1 cellular context compared by ENCODE assay signal in the genomic region with DNA sequence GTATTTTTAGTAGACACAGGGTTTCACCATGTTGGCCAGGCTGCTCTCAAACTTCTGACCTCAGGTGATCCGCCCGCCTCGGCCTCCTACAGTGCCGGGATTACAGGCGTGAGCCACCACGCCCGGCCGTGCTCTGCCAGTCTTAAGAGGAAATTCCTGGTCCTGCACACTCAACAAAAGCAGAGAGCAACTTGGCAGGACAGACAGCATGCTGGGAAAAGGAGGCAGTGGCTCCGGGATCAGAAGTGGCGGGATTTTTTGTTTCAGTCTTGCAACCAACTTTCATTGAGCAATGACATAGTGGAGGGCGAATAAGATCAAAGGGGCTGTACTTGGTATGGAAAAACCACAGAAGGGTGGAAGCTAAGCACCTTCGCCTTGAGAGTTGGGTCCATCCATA.
TF ChIP-seq lines count a peak whose summit lies in the region.

No MANE protein-coding gene starts in this region.

TF ChIP-seq in WTC11, 78 proteins besides CTCF, POLR2A, EP300 and RAD21 (continued from another document):
- TF ChIP-seq, protein P1, sequence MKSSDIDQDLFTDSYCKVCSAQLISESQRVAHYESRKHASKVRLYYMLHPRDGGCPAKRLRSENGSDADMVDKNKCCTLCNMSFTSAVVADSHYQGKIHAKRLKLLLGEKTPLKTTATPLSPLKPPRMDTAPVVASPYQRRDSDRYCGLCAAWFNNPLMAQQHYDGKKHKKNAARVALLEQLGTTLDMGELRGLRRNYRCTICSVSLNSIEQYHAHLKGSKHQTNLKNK (CRISPR knock-in tag; IDR thresholded peaks at IDR 0.05) = no peak
